In the genomic region with DNA sequence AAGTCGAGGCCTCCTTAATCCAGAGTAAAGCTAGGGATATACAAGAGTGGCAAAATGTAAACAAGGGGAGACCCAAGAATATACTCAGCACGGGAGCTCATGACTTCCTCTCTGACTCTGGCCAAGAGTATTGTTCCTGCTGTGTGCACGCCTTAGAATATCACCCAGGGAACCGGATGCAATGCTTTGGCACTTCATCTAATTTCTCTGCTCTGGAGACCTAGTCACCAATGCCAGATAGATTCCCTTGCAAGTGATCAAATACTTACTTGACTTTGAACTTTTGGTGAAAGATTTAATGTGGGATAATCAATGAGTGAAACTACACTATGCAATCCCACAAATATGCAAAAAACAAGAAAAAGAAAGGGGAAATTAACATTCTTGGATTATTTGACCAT, we compare ENCODE assay signal across 21 cellular contexts.
DNase-seq lines count a peak whose midpoint lies in the region; ATAC-seq and TF ChIP-seq lines count a peak whose summit lies in the region.
"Had no signal": no experiment of that assay in that cellular context is flagged by ENCODE, and none has a peak within 500 bp of the region (broad histone marks: within the 10 kb centered on the region; RNA-seq: fewer than 3 reads in every experiment).

No MANE protein-coding gene starts in this region.

- intact Hi-C loops in left lung (cut with DNase I) = no loop called here

- ATAC-seq in left lung (peak; percentile 28), HG02852 (IDR thresholded peaks at IDR 0.05; ENCODE audit: unreplicated experiment) (no peak), HG02763 (IDR thresholded peaks at IDR 0.05; ENCODE audit: unreplicated experiment) (no peak)
- ATAC-seq: activated T-helper 17 cell treated with anti-CD3 and anti-CD28 coated beads, Interleukin-2, amount 50 U/mL, for 72 hours; stimulated activated naive B cell treated with anti-CD40 and anti-IgM and Interleukin-4, amounts not matched to agents 10 μg/mL and 1 μg/mL and 100 μg/mL, for 72 hours had no signal

- H3K27ac ChIP-seq in left lung = no peak overlapping the region
- H3K27ac ChIP-seq: HL-60, neural progenitor cell had no signal

- H3K4me1 Mint-ChIP-seq in osteocyte (ENCODE audit: unreplicated experiment) = peaks cover 36% of the 10 kb centered on the region
- H3K4me1 Mint-ChIP-seq: activated T-helper 17 cell treated with anti-CD3 and anti-CD28 coated beads, Interleukin-2, amount 50 U/mL, for 72 hours; central memory CD8-positive, alpha-beta T cell; stimulated activated naive B cell treated with anti-CD40 and anti-IgM and Interleukin-4, amounts not matched to agents 10 μg/mL and 1 μg/mL and 100 μg/mL, for 72 hours had no signal

- no peaks in the 10 kb centered on the region for H3K27me3 ChIP-seq in left lung
- H3K27me3 ChIP-seq: neural progenitor cell, tibial nerve had no signal

- H3K27ac Mint-ChIP-seq in osteocyte (ENCODE audit: unreplicated experiment) = no peak overlapping the region
- H3K27ac Mint-ChIP-seq: activated T-helper 17 cell treated with anti-CD3 and anti-CD28 coated beads, Interleukin-2, amount 50 U/mL, for 72 hours; CD14-positive monocyte; neural progenitor cell; stimulated activated naive B cell treated with anti-CD40 and anti-IgM and Interleukin-4, amounts not matched to agents 10 μg/mL and 1 μg/mL and 100 μg/mL, for 72 hours had no signal

- H3K27me3 Mint-ChIP-seq in osteocyte (ENCODE audit: unreplicated experiment) = no peaks in the 10 kb centered on the region
- H3K27me3 Mint-ChIP-seq: activated T-helper 17 cell treated with anti-CD3 and anti-CD28 coated beads, Interleukin-2, amount 50 U/mL, for 72 hours; central memory CD8-positive, alpha-beta T cell; stimulated activated naive B cell treated with anti-CD40 and anti-IgM and Interleukin-4, amounts not matched to agents 10 μg/mL and 1 μg/mL and 100 μg/mL, for 72 hours had no signal

- H3K4me3 Mint-ChIP-seq in osteocyte (ENCODE audit: unreplicated experiment) = no peak overlapping the region
- H3K4me3 Mint-ChIP-seq: activated T-helper 17 cell treated with anti-CD3 and anti-CD28 coated beads, Interleukin-2, amount 50 U/mL, for 72 hours; CD14-positive monocyte; central memory CD8-positive, alpha-beta T cell; neural progenitor cell; stimulated activated naive B cell treated with anti-CD40 and anti-IgM and Interleukin-4, amounts not matched to agents 10 μg/mL and 1 μg/mL and 100 μg/mL, for 72 hours had no signal

- H3K4me1 ChIP-seq in left lung = peaks cover 6 to 38% of the 10 kb centered on the region in 2 donors
- H3K4me1 ChIP-seq: neural progenitor cell had no signal

- no peaks in the 10 kb centered on the region for H3K9me3 ChIP-seq in left lung
- H3K9me3 ChIP-seq: tibial nerve had no signal

- no peak overlapping the region for H3K4me3 ChIP-seq in AG10803 (ENCODE audit: low read length)
- H3K4me3 ChIP-seq in cardiac fibroblast (replicated peaks in 1 of 2; ENCODE audit: low read depth in 2 of 2, low read length in 2 of 2) = no peak overlapping the region
- no peak overlapping the region for H3K4me3 ChIP-seq in left lung
- H3K4me3 ChIP-seq: neural progenitor cell, tibial nerve had no signal

- DNase-seq in AG10803 (ENCODE audit: low read depth) = peak; percentile 60
- peak; percentile 75 for DNase-seq in NCI-H82 (lab: John Stamatoyannopoulos, UW)
- DNase-seq in cardiac fibroblast (ENCODE audit: low read depth in 2 of 2) = peak; percentile 28 to 43
- DNase-seq in left lung = no peak
- no peak for DNase-seq in osteocyte (ENCODE audit: extremely low spot score, unreplicated experiment)
- no peak for DNase-seq in NCI-H446 (lab: John Stamatoyannopoulos, UW)
- DNase-seq: activated CD4-positive, CD25-positive, alpha-beta regulatory T cell; effector CD8-positive, alpha-beta T cell; NCI-H1930; NCI-H345; retina; SHP77 treated with DMSO at 0.1 percent for 48 hours; stimulated activated naive B cell treated with anti-CD40 and anti-IgM and Interleukin-4, amounts not matched to agents 10 μg/mL and 1 μg/mL and 100 μg/mL, for 72 hours had no signal

- no peaks in the 10 kb centered on the region for H3K36me3 Mint-ChIP-seq in osteocyte (ENCODE audit: unreplicated experiment)
- H3K36me3 Mint-ChIP-seq: CD14-positive monocyte; neural progenitor cell; stimulated activated naive B cell treated with anti-CD40 and anti-IgM and Interleukin-4, amounts not matched to agents 10 μg/mL and 1 μg/mL and 100 μg/mL, for 72 hours had no signal

- no peaks in the 10 kb centered on the region for H3K36me3 ChIP-seq in left lung
- H3K36me3 ChIP-seq: neural progenitor cell, tibial nerve had no signal

- TF ChIP-seq CTCF in AG10803 (conservative IDR thresholded peaks at IDR 0.05; ENCODE audit: low read length) (no peak), cardiac fibroblast (IDR thresholded peaks at IDR 0.05; ENCODE audit: low read depth, low read length) (no peak), left lung (IDR thresholded peaks at IDR 0.05) (no peak), osteocyte (IDR thresholded peaks at IDR 0.05) (no peak)

- H3K9me3 Mint-ChIP-seq in osteocyte (ENCODE audit: unreplicated experiment) = peaks cover 8% of the 10 kb centered on the region

Comparison
In these comparisons a context has a peak if more than half of its experiments do, and no peak if none do; other contexts are left out.
1. DNase-seq: peak in AG10803 (single experiment), NCI-H82 (single experiment) and cardiac fibroblast (2 of 2); none in left lung (0 of 2), osteocyte (single experiment) and NCI-H446 (0 of 2).